1 cellular context compared by ENCODE assay signal in the genomic region with DNA sequence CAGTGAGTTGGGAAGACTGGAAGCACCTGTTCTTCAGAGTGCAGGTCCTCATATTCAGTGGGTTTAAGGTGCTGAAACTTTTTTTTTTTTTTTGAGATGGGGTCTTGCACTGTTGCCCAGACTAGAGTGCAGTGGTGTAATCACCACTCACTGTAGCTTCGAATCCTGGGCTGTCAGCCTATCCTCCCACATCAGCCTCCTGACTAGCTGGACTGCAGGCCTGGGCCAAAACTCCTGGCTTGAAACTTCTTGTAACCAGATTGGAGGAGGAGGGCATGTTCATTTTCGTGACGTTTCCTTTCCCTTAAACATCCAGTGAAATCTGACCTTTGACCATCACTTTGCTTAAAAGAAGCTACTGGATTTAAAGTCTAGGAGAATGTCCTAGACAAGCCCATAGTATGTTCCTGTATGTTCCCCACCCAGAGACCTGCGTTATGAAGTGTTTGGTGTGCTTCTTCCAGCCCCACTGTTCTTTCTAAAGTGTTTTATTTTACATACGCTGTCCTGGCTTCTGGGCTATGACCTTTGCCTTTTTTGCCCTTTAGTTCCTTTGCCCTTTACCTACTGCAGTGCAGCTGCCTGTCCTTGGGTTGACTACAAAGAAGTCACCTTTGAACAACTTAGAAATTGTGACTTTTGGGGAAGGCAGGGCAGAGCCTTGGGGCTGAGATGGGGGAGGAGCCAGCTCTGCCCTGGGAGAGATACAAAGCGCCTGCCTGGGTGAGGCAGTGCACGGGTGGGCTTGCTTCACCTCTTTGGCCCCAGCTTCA.
TF ChIP-seq lines count a peak whose summit lies in the region.

No MANE protein-coding gene starts in this region.

TF ChIP-seq in SK-N-SH, 30 proteins besides CTCF, POLR2A, EP300 and RAD21 (continued from another document):
- TF ChIP-seq YY1 (IDR thresholded peaks at IDR 0.05; ENCODE audit: low read depth) = no peak
- no peak for TF ChIP-seq TCF12 (IDR thresholded peaks at IDR 0.05)
- no peak for TF ChIP-seq ZBTB33 (IDR thresholded peaks at IDR 0.05; ENCODE audit: borderline replicate concordance, low read depth)
- no peak for TF ChIP-seq MXI1 (IDR thresholded peaks at IDR 0.05; ENCODE audit: low read depth, low read length)
- TF ChIP-seq FOXJ3 (CRISPR knock-in tag; IDR thresholded peaks at IDR 0.05) = no peak
- TF ChIP-seq IRF3 (IDR thresholded peaks at IDR 0.05; ENCODE audit: low read depth, low read length) = no peak
- TF ChIP-seq SMC3 (IDR thresholded peaks at IDR 0.05; ENCODE audit: low read depth, low read length) = no peak
TF ChIP-seq in SK-N-SH: peak in this region for 0.
